1 cellular context compared by ENCODE assay signal in genomic region chr22:35837328-35837727, GRCh38.
TF ChIP-seq lines count a peak whose summit lies in the region.

No MANE protein-coding gene starts in this region.

TF ChIP-seq in IMR-90, 13 proteins besides CTCF, POLR2A, EP300 and RAD21 (continued from another document):
- TF ChIP-seq MAZ (IDR thresholded peaks at IDR 0.05; ENCODE audit: borderline replicate concordance, low read depth, low read length) (no peak), FOS (IDR thresholded peaks at IDR 0.05; ENCODE audit: low read depth, low read length) (no peak), ELK1 (IDR thresholded peaks at IDR 0.05; ENCODE audit: borderline replicate concordance, low read depth, low read length) (no peak), RCOR1 (IDR thresholded peaks at IDR 0.05; ENCODE audit: insufficient replicate concordance, low read length) (no peak), MAFK (IDR thresholded peaks at IDR 0.05; ENCODE audit: low read depth, low read length) (no peak), SMC3 (IDR thresholded peaks at IDR 0.05; ENCODE audit: low read depth, low read length) (no peak), NFE2L2 (IDR thresholded peaks at IDR 0.05; ENCODE audit: low read depth, low read length) (no peak)
TF ChIP-seq in IMR-90: peak in this region for 0.
